In genomic region chr11:11179239-11179638, GRCh38 we compare ENCODE assay signal across 9 cellular contexts.
A peak's percentile ranks its signal among the peaks of the same experiment; 100 is the strongest.
DNase-seq lines count a peak whose midpoint lies in the region; ATAC-seq and TF ChIP-seq lines count a peak whose summit lies in the region.
"Had no signal": no experiment of that assay in that cellular context is flagged by ENCODE, and none has a peak within 500 bp of the region (broad histone marks: within the 10 kb centered on the region; RNA-seq: fewer than 3 reads in every experiment).

No MANE protein-coding gene starts in this region.

- no peak for TF ChIP-seq CTCF in sigmoid colon (IDR thresholded peaks at IDR 0.05)

- no peaks in the 10 kb centered on the region for H3K36me3 ChIP-seq in sigmoid colon

- TF ChIP-seq POLR2A in sigmoid colon (IDR thresholded peaks at IDR 0.05): no peak

- DNase-seq in GM04503 (ENCODE audit: low read depth): peak; percentile 37
- peak; percentile 12 for DNase-seq in glomerular visceral epithelial cell (ENCODE audit: extremely low spot score)
- DNase-seq in sigmoid colon: no peak
- no peak for DNase-seq in OCI-M2 (lab: John Stamatoyannopoulos, UW; ENCODE audit: unreplicated experiment)
- DNase-seq in retina: no peak
- no peak for DNase-seq in DMS153 (lab: John Stamatoyannopoulos, UW)

- no peaks in the 10 kb centered on the region for H3K9me3 ChIP-seq in sigmoid colon

- ATAC-seq in SK-N-SH treated with all-trans-retinoic acid at 6 μM for 48 hours: peak; percentile 88
- no peak for ATAC-seq in GM21381 (IDR thresholded peaks at IDR 0.05; ENCODE audit: unreplicated experiment)

- no peaks in the 10 kb centered on the region for H3K27me3 ChIP-seq in sigmoid colon

- no peak for TF ChIP-seq EP300 in sigmoid colon (IDR thresholded peaks at IDR 0.05)

- H3K27ac ChIP-seq in sigmoid colon: peak overlapping the region; percentile 58 to 84 (median 75)
- H3K27ac ChIP-seq: SK-N-MC had no signal

- no peak overlapping the region for H3K4me3 ChIP-seq in sigmoid colon
- H3K4me3 ChIP-seq: SK-N-MC had no signal

- peaks cover 0 to 50% (median 32%) of the 10 kb centered on the region in 4 donors for H3K4me1 ChIP-seq in sigmoid colon

- intact Hi-C loops in sigmoid colon (cut with DNase I): no loop called here

TF ChIP-seq in SK-N-SH treated with all-trans-retinoic acid at 6 μM for 48 hours, 23 proteins besides CTCF, POLR2A, EP300 and RAD21:
- no peak for TF ChIP-seq TSHZ2 (CRISPR knock-in tag; IDR thresholded peaks at IDR 0.05)
- TF ChIP-seq, protein P1, sequence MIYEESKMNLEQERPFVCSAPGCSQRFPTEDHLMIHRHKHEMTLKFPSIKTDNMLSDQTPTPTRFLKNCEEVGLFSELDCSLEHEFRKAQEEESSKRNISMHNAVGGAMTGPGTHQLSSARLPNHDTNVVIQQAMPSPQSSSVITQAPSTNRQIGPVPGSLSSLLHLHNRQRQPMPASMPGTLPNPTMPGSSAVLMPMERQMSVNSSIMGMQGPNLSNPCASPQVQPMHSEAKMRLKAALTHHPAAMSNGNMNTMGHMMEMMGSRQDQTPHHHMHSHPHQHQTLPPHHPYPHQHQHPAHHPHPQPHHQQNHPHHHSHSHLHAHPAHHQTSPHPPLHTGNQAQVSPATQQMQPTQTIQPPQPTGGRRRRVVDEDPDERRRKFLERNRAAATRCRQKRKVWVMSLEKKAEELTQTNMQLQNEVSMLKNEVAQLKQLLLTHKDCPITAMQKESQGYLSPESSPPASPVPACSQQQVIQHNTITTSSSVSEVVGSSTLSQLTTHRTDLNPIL (CRISPR knock-in tag; IDR thresholded peaks at IDR 0.05; ENCODE audit: low read depth): no peak
- TF ChIP-seq PPARA (CRISPR knock-in tag; IDR thresholded peaks at IDR 0.05; ENCODE audit: borderline replicate concordance): no peak
- no peak for TF ChIP-seq CSDC2 (CRISPR knock-in tag; IDR thresholded peaks at IDR 0.05)
- no peak for TF ChIP-seq TOX (CRISPR knock-in tag; IDR thresholded peaks at IDR 0.05; ENCODE audit: borderline replicate concordance)
- TF ChIP-seq ZFP30 (CRISPR knock-in tag; IDR thresholded peaks at IDR 0.05): no peak
- TF ChIP-seq PATZ1 (CRISPR knock-in tag; IDR thresholded peaks at IDR 0.05; ENCODE audit: borderline replicate concordance): no peak
- TF ChIP-seq CSRNP3 (CRISPR knock-in tag; IDR thresholded peaks at IDR 0.05): no peak
- TF ChIP-seq ZNF8 (CRISPR knock-in tag; IDR thresholded peaks at IDR 0.05): no peak
- TF ChIP-seq BACH2 (CRISPR knock-in tag; IDR thresholded peaks at IDR 0.05; ENCODE audit: borderline replicate concordance): no peak
- TF ChIP-seq SNAI2 (CRISPR knock-in tag; IDR thresholded peaks at IDR 0.05): no peak
- TF ChIP-seq ARNTL (CRISPR knock-in tag; IDR thresholded peaks at IDR 0.05; ENCODE audit: borderline replicate concordance, low read depth): no peak
- no peak for TF ChIP-seq ZNF70 (CRISPR knock-in tag; IDR thresholded peaks at IDR 0.05)
- TF ChIP-seq, protein P2, sequence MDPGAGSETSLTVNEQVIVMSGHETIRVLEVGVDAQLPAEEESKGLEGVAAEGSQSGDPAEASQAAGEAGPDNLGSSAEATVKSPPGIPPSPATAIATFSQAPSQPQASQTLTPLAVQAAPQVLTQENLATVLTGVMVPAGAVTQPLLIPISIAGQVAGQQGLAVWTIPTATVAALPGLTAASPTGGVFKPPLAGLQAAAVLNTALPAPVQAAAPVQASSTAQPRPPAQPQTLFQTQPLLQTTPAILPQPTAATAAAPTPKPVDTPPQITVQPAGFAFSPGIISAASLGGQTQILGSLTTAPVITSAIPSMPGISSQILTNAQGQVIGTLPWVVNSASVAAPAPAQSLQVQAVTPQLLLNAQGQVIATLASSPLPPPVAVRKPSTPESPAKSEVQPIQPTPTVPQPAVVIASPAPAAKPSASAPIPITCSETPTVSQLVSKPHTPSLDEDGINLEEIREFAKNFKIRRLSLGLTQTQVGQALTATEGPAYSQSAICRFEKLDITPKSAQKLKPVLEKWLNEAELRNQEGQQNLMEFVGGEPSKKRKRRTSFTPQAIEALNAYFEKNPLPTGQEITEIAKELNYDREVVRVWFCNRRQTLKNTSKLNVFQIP (CRISPR knock-in tag; IDR thresholded peaks at IDR 0.05; ENCODE audit: borderline replicate concordance, low read depth): no peak
- TF ChIP-seq RARB (CRISPR knock-in tag; IDR thresholded peaks at IDR 0.05): no peak
- TF ChIP-seq OSR1 (CRISPR knock-in tag; IDR thresholded peaks at IDR 0.05): no peak
- TF ChIP-seq ZNF565 (CRISPR knock-in tag; conservative IDR thresholded peaks at IDR 0.05; ENCODE audit: low read depth): no peak

Comparison
In these comparisons a context has a peak if more than half of its experiments do, and no peak if none do; other contexts are left out.
1. DNase-seq: peak in GM04503 (single experiment) and glomerular visceral epithelial cell (single experiment); none in sigmoid colon (single experiment), OCI-M2 (single experiment), retina (single experiment) and DMS153 (single experiment).